In genomic region chr12:120246705-120247104, GRCh38 we compare ENCODE assay signal across 2 cellular contexts. TPM values are rescaled to one million over a fixed set of nuclear protein-coding genes. Genes with fewer than 3 reads are reported as not detected.
"Had no signal": no experiment of that assay in that cellular context is flagged by ENCODE, and none has a peak within 500 bp of the region (broad histone marks: within the 10 kb centered on the region; RNA-seq: fewer than 3 reads in every experiment).

No MANE protein-coding gene starts in this region.

RNA-seq across cellular contexts. Expression of gene RNU4-2, which starts 45.0 kb away (rescaled TPM):
- polyA plus RNA-seq: right cardiac atrium had no signal

RNA-seq across cellular contexts. Expression of gene RNU4-1, which starts 46.3 kb away (rescaled TPM):
- total RNA-seq: kidney epithelial cell had no signal
- polyA plus RNA-seq: right cardiac atrium had no signal
